Comparison of ENCODE assay signal across 1 cellular context in the genomic region with DNA sequence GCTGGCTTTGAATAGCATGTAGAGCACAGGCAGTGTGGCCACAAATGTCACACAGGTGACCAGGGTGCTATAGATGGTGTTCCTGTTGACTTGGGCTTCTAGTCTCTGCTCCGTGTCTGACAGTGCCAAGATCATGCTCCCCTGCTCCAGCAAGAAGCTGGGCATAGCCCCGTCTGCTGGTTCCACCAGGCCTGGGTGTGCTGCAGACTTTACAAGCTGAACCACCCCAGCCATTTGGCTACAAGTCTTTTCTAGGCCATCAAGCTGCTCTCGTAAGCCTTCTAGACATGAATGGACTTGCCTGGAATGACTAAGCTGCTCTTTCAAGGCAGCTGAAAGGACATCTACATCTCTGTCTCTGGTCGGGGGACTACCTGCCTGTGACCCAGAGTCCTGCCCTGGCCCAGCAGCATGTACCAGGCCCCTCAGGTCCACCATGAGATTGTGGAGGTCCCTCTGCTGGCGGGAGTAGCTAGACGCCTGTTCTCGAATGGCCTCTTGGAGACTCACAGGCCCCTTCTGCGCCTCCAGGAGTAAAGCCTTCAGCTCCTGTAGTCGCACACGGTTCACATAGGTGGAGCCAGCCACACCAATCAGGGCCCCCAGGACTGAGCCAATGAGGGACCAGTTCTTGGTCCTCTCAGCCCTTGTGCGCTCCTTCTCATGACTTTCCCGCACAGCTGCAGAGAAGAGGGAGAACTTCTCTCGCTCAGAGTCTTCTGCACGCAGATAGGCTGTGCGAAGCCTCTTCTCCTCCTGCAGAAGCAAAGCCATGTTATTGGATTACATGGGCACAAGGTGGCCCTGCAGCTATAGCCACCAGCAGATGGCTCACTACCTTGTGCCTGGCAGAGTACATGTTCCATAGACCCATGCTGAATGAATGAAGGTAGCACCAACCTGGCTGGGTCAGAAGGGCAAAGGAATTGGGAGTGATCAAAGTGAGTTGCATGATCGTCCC.
TF ChIP-seq lines count a peak whose summit lies in the region.

No MANE protein-coding gene starts in this region.

TF ChIP-seq in HCT116, 20 proteins besides CTCF, POLR2A, EP300 and RAD21 (continued from another document):
- TF ChIP-seq, protein P1, sequence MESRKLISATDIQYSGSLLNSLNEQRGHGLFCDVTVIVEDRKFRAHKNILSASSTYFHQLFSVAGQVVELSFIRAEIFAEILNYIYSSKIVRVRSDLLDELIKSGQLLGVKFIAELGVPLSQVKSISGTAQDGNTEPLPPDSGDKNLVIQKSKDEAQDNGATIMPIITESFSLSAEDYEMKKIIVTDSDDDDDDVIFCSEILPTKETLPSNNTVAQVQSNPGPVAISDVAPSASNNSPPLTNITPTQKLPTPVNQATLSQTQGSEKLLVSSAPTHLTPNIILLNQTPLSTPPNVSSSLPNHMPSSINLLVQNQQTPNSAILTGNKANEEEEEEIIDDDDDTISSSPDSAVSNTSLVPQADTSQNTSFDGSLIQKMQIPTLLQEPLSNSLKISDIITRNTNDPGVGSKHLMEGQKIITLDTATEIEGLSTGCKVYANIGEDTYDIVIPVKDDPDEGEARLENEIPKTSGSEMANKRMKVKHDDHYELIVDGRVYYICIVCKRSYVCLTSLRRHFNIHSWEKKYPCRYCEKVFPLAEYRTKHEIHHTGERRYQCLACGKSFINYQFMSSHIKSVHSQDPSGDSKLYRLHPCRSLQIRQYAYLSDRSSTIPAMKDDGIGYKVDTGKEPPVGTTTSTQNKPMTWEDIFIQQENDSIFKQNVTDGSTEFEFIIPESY (IDR thresholded peaks at IDR 0.05; ENCODE audit: extremely low read depth, insufficient replicate concordance, low read length), result no peak
- TF ChIP-seq EZH2 (IDR thresholded peaks at IDR 0.05), result no peak
